Comparison of ENCODE assay signal across 8 cellular contexts in the genomic region with DNA sequence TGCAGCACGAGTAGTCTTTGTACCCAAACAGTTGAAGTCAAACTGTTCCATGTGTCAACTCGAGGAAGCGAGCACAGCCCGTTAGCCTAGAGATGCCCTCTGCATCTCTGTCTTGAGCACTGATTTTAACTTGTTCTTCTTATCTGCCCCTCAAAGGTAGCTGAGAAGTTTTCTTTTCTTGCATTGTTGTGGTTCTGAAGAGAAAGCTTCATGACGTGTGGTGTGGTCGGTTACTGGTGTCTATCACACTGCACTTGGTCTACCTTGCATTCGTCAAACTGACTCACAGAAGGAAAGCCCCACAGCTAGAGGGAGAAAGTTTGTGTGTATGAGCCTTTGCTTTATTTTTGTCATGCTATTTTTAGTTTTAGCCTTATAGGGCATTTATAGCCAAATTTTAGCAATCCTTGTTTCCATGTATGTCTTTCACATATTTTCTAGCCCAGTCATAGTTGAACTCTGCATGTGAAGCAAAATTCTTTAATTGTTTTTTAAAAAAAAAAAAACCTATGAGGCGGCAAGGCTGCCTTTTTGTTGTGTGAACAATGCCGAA.
DNase-seq lines count a peak whose midpoint lies in the region; ATAC-seq and TF ChIP-seq lines count a peak whose summit lies in the region.
"Had no signal": no experiment of that assay in that cellular context is flagged by ENCODE, and none has a peak within 500 bp of the region (broad histone marks: within the 10 kb centered on the region; RNA-seq: fewer than 3 reads in every experiment).

No MANE protein-coding gene starts in this region.

- peak overlapping the region; percentile 48 for H3K27ac Mint-ChIP-seq in activated CD8-positive, alpha-beta T cell treated with anti-CD3 and anti-CD28 coated beads, Interleukin-2, amount 10 ng/mL, durations not matched to agents 7 days and 5 days
- H3K27ac Mint-ChIP-seq: activated B cell treated with CpG ODN at 0.5 μM for 24 hours had no signal

- no peaks in the 10 kb centered on the region for H3K27me3 ChIP-seq in kidney epithelial cell (ENCODE audit: control insufficient read depth, insufficient read depth, low read length)
- no peaks in the 10 kb centered on the region for H3K27me3 ChIP-seq in gastrocnemius medialis

- TF ChIP-seq POLR2A in gastrocnemius medialis (IDR thresholded peaks at IDR 0.05): no peak

- peak overlapping the region in 2 of 4 donors; percentile 10 to 38 for H3K27ac ChIP-seq in gastrocnemius medialis

- no peaks in the 10 kb centered on the region for H3K4me1 ChIP-seq in gastrocnemius medialis

- peak; percentile 82 for DNase-seq in activated CD8-positive, alpha-beta T cell treated with anti-CD3 and anti-CD28 coated beads, Interleukin-2, amount 10 ng/mL, durations not matched to agents 7 days and 5 days
- peak; percentile 75 for DNase-seq in kidney epithelial cell (ENCODE audit: low read depth)
- DNase-seq in GM19240 (ENCODE audit: insufficient read length, low spot score): no peak
- DNase-seq in gastrocnemius medialis: no peak
- DNase-seq: activated B cell treated with CpG ODN at 0.5 μM for 24 hours had no signal

- TF ChIP-seq CTCF in kidney epithelial cell (IDR thresholded peaks at IDR 0.05; ENCODE audit: insufficient read depth, low read length, poor library complexity, severe bottlenecking): no peak
- TF ChIP-seq CTCF in gastrocnemius medialis (IDR thresholded peaks at IDR 0.05 in 4 of 5, conservative IDR thresholded peaks at IDR 0.05 in 1 of 5): no peak

- H3K4me1 Mint-ChIP-seq in activated CD8-positive, alpha-beta T cell treated with anti-CD3 and anti-CD28 coated beads, Interleukin-2, amount 10 ng/mL, durations not matched to agents 7 days and 5 days (ENCODE audit: low read depth): peaks cover 53% of the 10 kb centered on the region
- H3K4me1 Mint-ChIP-seq: activated B cell treated with CpG ODN at 0.5 μM for 24 hours had no signal

- no peak overlapping the region for H3K4me3 Mint-ChIP-seq in activated CD8-positive, alpha-beta T cell treated with anti-CD3 and anti-CD28 coated beads, Interleukin-2, amount 10 ng/mL, durations not matched to agents 7 days and 5 days
- H3K4me3 Mint-ChIP-seq: activated B cell treated with CpG ODN at 0.5 μM for 24 hours had no signal

- POLR2A ChIA-PET in activated CD8-positive, alpha-beta T cell treated with anti-CD3 and anti-CD28 coated beads, Interleukin-2, amount 10 ng/mL, durations not matched to agents 7 days and 5 days (lab: Charles Lee): interaction anchor here (0.8 to 1.5 kb wide), 4 partner anchors 9 to 124 kb away, joined by 3 to 4 read pairs (median 3); a partner anchor contains a TSS

- ATAC-seq in GM18867 (IDR thresholded peaks at IDR 0.05; ENCODE audit: unreplicated experiment) (peak; percentile 90), HG02870 (IDR thresholded peaks at IDR 0.05; ENCODE audit: unreplicated experiment) (peak; percentile 99), GM21447 (IDR thresholded peaks at IDR 0.05; ENCODE audit: unreplicated experiment) (no peak), gastrocnemius medialis (no peak)
- peak; percentile 98 for ATAC-seq in activated CD8-positive, alpha-beta T cell treated with anti-CD3 and anti-CD28 coated beads, Interleukin-2, amount 10 ng/mL, durations not matched to agents 7 days and 5 days

- H3K4me3 ChIP-seq in kidney epithelial cell (ENCODE audit: low read depth, low read length) (no peak overlapping the region), gastrocnemius medialis (no peak overlapping the region)

- no peaks in the 10 kb centered on the region for H3K9me3 ChIP-seq in gastrocnemius medialis

- H3K36me3 ChIP-seq in kidney epithelial cell (ENCODE audit: control insufficient read depth, insufficient read depth, low read length) (no peaks in the 10 kb centered on the region), gastrocnemius medialis (peaks cover 0 to 9% of the 10 kb centered on the region in 2 donors)

- in situ Hi-C loops in gastrocnemius medialis (cut with MboI; ENCODE audit: low sequenced_read_pairs in 4 of 4): loop anchor here in 3 of 4 donors (10.0 to 25.0 kb wide), 4 partner anchors 646 to 979 kb away; no protein-coding TSS in a partner anchor

- no peaks in the 10 kb centered on the region for H3K9me3 Mint-ChIP-seq in activated CD8-positive, alpha-beta T cell treated with anti-CD3 and anti-CD28 coated beads, Interleukin-2, amount 10 ng/mL, durations not matched to agents 7 days and 5 days (ENCODE audit: insufficient read depth)

- intact Hi-C loops in gastrocnemius medialis (cut with DNase I; ENCODE audit: low total_unique reads): loop anchor here (2.0 kb wide), 1 partner anchor 76 kb away; no protein-coding TSS in a partner anchor

- CTCF ChIA-PET in activated CD8-positive, alpha-beta T cell treated with anti-CD3 and anti-CD28 coated beads, Interleukin-2, amount 10 ng/mL, durations not matched to agents 7 days and 5 days (lab: Charles Lee): interaction anchor here (0.8 to 1.9 kb wide), 3 partner anchors 47 to 116 kb away, joined by 3 to 6 read pairs (median 3); a partner anchor contains a TSS

- H3K27me3 Mint-ChIP-seq in activated CD8-positive, alpha-beta T cell treated with anti-CD3 and anti-CD28 coated beads, Interleukin-2, amount 10 ng/mL, durations not matched to agents 7 days and 5 days (ENCODE audit: low read depth): no peaks in the 10 kb centered on the region
- H3K27me3 Mint-ChIP-seq: activated B cell treated with CpG ODN at 0.5 μM for 24 hours had no signal

- H3K36me3 Mint-ChIP-seq in activated CD8-positive, alpha-beta T cell treated with anti-CD3 and anti-CD28 coated beads, Interleukin-2, amount 10 ng/mL, durations not matched to agents 7 days and 5 days (ENCODE audit: low read depth): peaks cover 25% of the 10 kb centered on the region

Comparison
In these comparisons a context has a peak if more than half of its experiments do, and no peak if none do; other contexts are left out.
1. ATAC-seq: peak in GM18867 (single experiment), HG02870 (single experiment) and activated CD8-positive, alpha-beta T cell treated with anti-CD3 and anti-CD28 coated beads, Interleukin-2, amount 10 ng/mL, durations not matched to agents 7 days and 5 days (single experiment); none in GM21447 (single experiment) and gastrocnemius medialis (0 of 2).
2. DNase-seq: peak in activated CD8-positive, alpha-beta T cell treated with anti-CD3 and anti-CD28 coated beads, Interleukin-2, amount 10 ng/mL, durations not matched to agents 7 days and 5 days (single experiment) and kidney epithelial cell (single experiment); none in GM19240 (single experiment) and gastrocnemius medialis (0 of 2).